Comparison of ENCODE assay signal across 27 cellular contexts in the genomic region with DNA sequence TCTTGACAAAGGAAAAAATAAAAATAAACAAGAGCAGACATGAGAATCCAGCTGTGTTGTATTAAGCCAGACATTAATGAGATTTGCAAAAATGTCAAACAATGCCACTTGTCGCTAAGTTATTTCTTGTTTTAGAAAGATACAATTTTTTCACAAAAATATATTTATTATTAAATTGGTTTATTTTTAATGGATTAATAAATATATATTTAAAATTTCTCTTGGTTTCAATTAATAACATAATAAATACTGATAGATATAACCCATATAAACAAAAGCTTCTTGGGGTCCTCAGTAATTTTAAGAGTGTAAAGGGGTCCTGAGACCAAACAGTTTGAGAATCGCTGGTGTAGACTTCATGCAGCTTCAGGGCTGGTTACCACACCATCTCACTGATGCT.
"Had no signal": no experiment of that assay in that cellular context is flagged by ENCODE, and none has a peak within 500 bp of the region (broad histone marks: within the 10 kb centered on the region; RNA-seq: fewer than 3 reads in every experiment).

No MANE protein-coding gene starts in this region.

- H3K27me3 ChIP-seq: suprapubic skin, testis, thyroid gland, tibial artery, tibial nerve, transverse colon, upper lobe of left lung, upper lobe of right lung, uterus, vagina had no signal

- H3K27ac Mint-ChIP-seq: stimulated activated effector memory CD8-positive, alpha-beta T cell treated with anti-CD3 and anti-CD28 coated beads, Interleukin-12 subunit alpha, Interleukin-12 subunit beta, amount 100 ng/mL, for 72 hours; stimulated activated memory B cell treated with anti-CD40 and anti-IgM and Interleukin-4, amounts not matched to agents 10 μg/mL and 1 μg/mL and 100 μg/mL, for 72 hours; stimulated activated naive B cell treated with anti-CD40 and anti-IgM and Interleukin-4, amounts not matched to agents 10 μg/mL and 1 μg/mL and 100 μg/mL, for 72 hours; stimulated activated naive CD8-positive, alpha-beta T cell treated with anti-CD3 and anti-CD28 coated beads, Interleukin-15, amount 100 ng/mL, for 72 hours; stimulated activated naive CD8-positive, alpha-beta T cell treated with anti-CD3 and anti-CD28 coated beads, Interleukin-15, Interleukin-2, amounts not matched to agents 100 ng/mL and 50 ng/mL, for 24 hours had no signal

- H3K9me3 ChIP-seq: stomach, suprapubic skin, testis, thoracic aorta, thyroid gland, transverse colon, upper lobe of left lung, upper lobe of right lung, uterus, vagina had no signal

- DNase-seq: stimulated activated CD4-positive, alpha-beta T cell treated with anti-CD3 and anti-CD28 coated beads, Interleukin-2, amount 100 ng/mL, for 24 hours; stimulated activated CD4-positive, alpha-beta T cell treated with anti-CD3 and anti-CD28 coated beads, Interleukin-2, amount 100 ng/mL, for 48 hours; stimulated activated CD4-positive, alpha-beta T cell treated with anti-CD3 and anti-CD28 coated beads, Interleukin-4, amount 100 ng/mL, for 1 hour; stimulated activated CD4-positive, alpha-beta T cell treated with anti-CD3 and anti-CD28 coated beads, Interleukin-4, amount 100 ng/mL, for 24 hours; stimulated activated CD4-positive, alpha-beta T cell treated with anti-CD3 and anti-CD28 coated beads, Interleukin-4, amount 100 ng/mL, for 4 hours; stimulated activated CD8-positive, alpha-beta memory T cell treated with anti-CD3 and anti-CD28 coated beads, Interleukin-4, amount 100 ng/mL, for 48 hours; stimulated activated naive B cell treated with anti-CD40 and anti-IgM and Interleukin-4, amounts not matched to agents 10 μg/mL and 1 μg/mL and 100 μg/mL, for 72 hours; stimulated activated naive CD4-positive, alpha-beta T cell; stimulated activated naive CD4-positive, alpha-beta T cell treated with Interleukin-2 at 50 U/mL for 16 hours; stimulated activated naive CD8-positive, alpha-beta T cell treated with anti-CD3 and anti-CD28 coated beads, Interleukin-15, amount 100 ng/mL, for 72 hours; stimulated activated naive CD8-positive, alpha-beta T cell treated with anti-CD3 and anti-CD28 coated beads, Interleukin-15, Interleukin-2, amounts not matched to agents 100 U/mL and 50 U/mL, for 24 hours; stomach; substantia nigra; testis; thyroid gland; tibial artery; transverse colon; upper lobe of left lung; upper lobe of right lung; uterus had no signal

- H3K36me3 ChIP-seq: stomach, suprapubic skin, thoracic aorta, thyroid gland, tibial artery, tibial nerve, transverse colon, upper lobe of left lung, upper lobe of right lung, uterus, vagina had no signal

- ATAC-seq: stimulated activated effector memory CD8-positive, alpha-beta T cell treated with anti-CD3 and anti-CD28 coated beads, Interleukin-12 subunit alpha, Interleukin-12 subunit beta, amount 100 ng/mL, for 72 hours; stimulated activated memory B cell treated with anti-CD40 and anti-IgM and Interleukin-4, amounts not matched to agents 10 μg/mL and 1 μg/mL and 100 μg/mL, for 72 hours; stimulated activated naive B cell treated with anti-CD40 and anti-IgM and Interleukin-4, amounts not matched to agents 10 μg/mL and 1 μg/mL and 100 μg/mL, for 72 hours; stimulated activated naive CD8-positive, alpha-beta T cell treated with anti-CD3 and anti-CD28 coated beads, Interleukin-15, amount 100 ng/mL, for 72 hours; stimulated activated naive CD8-positive, alpha-beta T cell treated with anti-CD3 and anti-CD28 coated beads, Interleukin-15, Interleukin-2, amounts not matched to agents 100 U/mL and 50 U/mL, for 24 hours; upper lobe of right lung had no signal

- H3K4me3 Mint-ChIP-seq: stimulated activated effector memory CD8-positive, alpha-beta T cell treated with anti-CD3 and anti-CD28 coated beads, Interleukin-12 subunit alpha, Interleukin-12 subunit beta, amount 100 ng/mL, for 72 hours; stimulated activated memory B cell treated with anti-CD40 and anti-IgM and Interleukin-4, amounts not matched to agents 10 μg/mL and 1 μg/mL and 100 μg/mL, for 72 hours; stimulated activated naive B cell treated with anti-CD40 and anti-IgM and Interleukin-4, amounts not matched to agents 10 μg/mL and 1 μg/mL and 100 μg/mL, for 72 hours; stimulated activated naive CD8-positive, alpha-beta T cell treated with anti-CD3 and anti-CD28 coated beads, Interleukin-15, amount 100 ng/mL, for 72 hours; stimulated activated naive CD8-positive, alpha-beta T cell treated with anti-CD3 and anti-CD28 coated beads, Interleukin-15, Interleukin-2, amounts not matched to agents 100 ng/mL and 50 ng/mL, for 24 hours had no signal

- H3K36me3 Mint-ChIP-seq: stimulated activated effector memory CD8-positive, alpha-beta T cell treated with anti-CD3 and anti-CD28 coated beads, Interleukin-12 subunit alpha, Interleukin-12 subunit beta, amount 100 ng/mL, for 72 hours had no signal

- H3K4me3 ChIP-seq: stomach, suprapubic skin, testis, thoracic aorta, thyroid gland, tibial artery, tibial nerve, transverse colon, upper lobe of left lung, upper lobe of right lung, uterus, vagina had no signal

- H3K9me3 Mint-ChIP-seq: stimulated activated naive CD8-positive, alpha-beta T cell treated with anti-CD3 and anti-CD28 coated beads, Interleukin-15, Interleukin-2, amounts not matched to agents 100 ng/mL and 50 ng/mL, for 24 hours had no signal

- H3K4me1 ChIP-seq: stomach, testis, thyroid gland, tibial artery, tibial nerve, transverse colon, upper lobe of left lung, upper lobe of right lung, uterus had no signal

- H3K27ac ChIP-seq: stomach, suprapubic skin, testis, thoracic aorta, thyroid gland, tibial artery, tibial nerve, transverse colon, upper lobe of left lung, upper lobe of right lung, uterus, vagina had no signal
